Comparison of ENCODE assay signal across 8 cellular contexts in the genomic region with DNA sequence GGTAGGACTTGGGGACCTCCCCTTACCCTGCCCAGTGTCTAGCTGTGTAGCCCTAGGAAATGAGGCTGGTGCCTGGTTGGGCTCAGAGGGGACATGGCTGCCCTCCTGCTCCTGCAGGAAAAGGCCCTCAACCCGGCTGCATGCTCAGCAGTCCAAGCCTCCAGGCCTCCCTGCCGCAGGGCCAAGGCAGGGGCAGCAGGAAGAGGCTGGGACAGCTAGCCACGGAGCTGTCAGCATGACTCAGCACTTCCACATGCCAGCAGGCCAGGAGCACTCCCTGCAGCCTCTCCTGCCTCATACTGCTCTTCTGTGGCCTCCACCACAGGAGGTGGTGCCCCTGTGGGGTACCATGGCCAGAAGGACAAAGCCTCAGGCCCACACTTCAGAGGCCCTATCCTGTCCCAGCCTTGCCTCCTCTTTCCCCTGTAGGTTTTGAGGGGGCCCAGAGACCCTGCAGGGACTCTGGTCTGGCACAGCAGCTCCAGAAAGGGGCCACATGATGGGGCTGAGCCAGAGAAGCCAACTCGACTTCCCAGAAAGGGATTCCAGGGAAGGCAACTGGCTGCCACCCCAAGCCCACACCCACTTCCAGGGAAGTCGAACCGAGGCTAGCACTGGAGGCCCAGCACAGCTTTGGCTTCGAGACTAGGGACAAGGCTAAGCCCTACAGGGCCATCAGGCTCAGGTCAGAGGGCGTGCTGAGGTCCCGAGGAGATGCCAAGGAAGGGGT. TPM values are rescaled to one million over a fixed set of nuclear protein-coding genes. Genes with fewer than 3 reads are reported as not detected.
DNase-seq lines count a peak whose midpoint lies in the region; ATAC-seq and TF ChIP-seq lines count a peak whose summit lies in the region.

No MANE protein-coding gene starts in this region.

- peaks cover 64% of the 10 kb centered on the region for H3K36me3 Mint-ChIP-seq in brain
- H3K36me3 Mint-ChIP-seq in stimulated activated effector memory CD8-positive, alpha-beta T cell treated with anti-CD3 and anti-CD28 coated beads, Interleukin-12 subunit alpha, Interleukin-12 subunit beta, amount 100 ng/mL, for 72 hours: peaks cover 82% of the 10 kb centered on the region

- peak; percentile 86 for DNase-seq in COLO829 (ENCODE audit: low spot score)
- DNase-seq in NCI-H226: peak; percentile 68
- peak; percentile 73 for DNase-seq in iPS-NIHi11 (ENCODE audit: low spot score)
- no peak for DNase-seq in stimulated activated effector memory CD8-positive, alpha-beta T cell treated with anti-CD3 and anti-CD28 coated beads, Interleukin-12 subunit alpha, Interleukin-12 subunit beta, amount 100 ng/mL, for 72 hours (ENCODE audit: low spot score in 2 of 2)
- DNase-seq in KG1 (lab: John Stamatoyannopoulos, UW): no peak
- no peak for DNase-seq in NCI-H2081 (lab: John Stamatoyannopoulos, UW)

- TF ChIP-seq CTCF in brain (conservative IDR thresholded peaks at IDR 0.05): no peak

- no peaks in the 10 kb centered on the region for H3K9me3 Mint-ChIP-seq in brain
- no peaks in the 10 kb centered on the region for H3K9me3 Mint-ChIP-seq in stimulated activated effector memory CD8-positive, alpha-beta T cell treated with anti-CD3 and anti-CD28 coated beads, Interleukin-12 subunit alpha, Interleukin-12 subunit beta, amount 100 ng/mL, for 72 hours

- peak overlapping the region in 4 of 5 experiments; percentile 26 to 89 (median 38) for H3K27ac Mint-ChIP-seq in brain
- peak overlapping the region; percentile 87 for H3K27ac Mint-ChIP-seq in stimulated activated effector memory CD8-positive, alpha-beta T cell treated with anti-CD3 and anti-CD28 coated beads, Interleukin-12 subunit alpha, Interleukin-12 subunit beta, amount 100 ng/mL, for 72 hours

- peak; percentile 44 for ATAC-seq in stimulated activated effector memory CD8-positive, alpha-beta T cell treated with anti-CD3 and anti-CD28 coated beads, Interleukin-12 subunit alpha, Interleukin-12 subunit beta, amount 100 ng/mL, for 72 hours
- ATAC-seq in HG02798 (IDR thresholded peaks at IDR 0.05; ENCODE audit: poor library complexity, unreplicated experiment): no peak

- H3K4me1 Mint-ChIP-seq in brain: peaks cover 32% of the 10 kb centered on the region
- H3K4me1 Mint-ChIP-seq in stimulated activated effector memory CD8-positive, alpha-beta T cell treated with anti-CD3 and anti-CD28 coated beads, Interleukin-12 subunit alpha, Interleukin-12 subunit beta, amount 100 ng/mL, for 72 hours: peaks cover 10% of the 10 kb centered on the region

- no peak overlapping the region for H3K4me3 Mint-ChIP-seq in brain
- no peak overlapping the region for H3K4me3 Mint-ChIP-seq in stimulated activated effector memory CD8-positive, alpha-beta T cell treated with anti-CD3 and anti-CD28 coated beads, Interleukin-12 subunit alpha, Interleukin-12 subunit beta, amount 100 ng/mL, for 72 hours

- H3K27me3 Mint-ChIP-seq in brain: no peaks in the 10 kb centered on the region

RNA-seq across cellular contexts. Expression of gene TKT, which starts 19.5 kb away (rescaled TPM):
- 199 TPM for polyA plus RNA-seq in brain (ENCODE audit: insufficient read depth, low read depth, low replicate concordance)

Comparison
In these comparisons a context has a peak if more than half of its experiments do, and no peak if none do; other contexts are left out.
1. DNase-seq: peak in COLO829 (single experiment), NCI-H226 (single experiment) and iPS-NIHi11 (single experiment); none in stimulated activated effector memory CD8-positive, alpha-beta T cell treated with anti-CD3 and anti-CD28 coated beads, Interleukin-12 subunit alpha, Interleukin-12 subunit beta, amount 100 ng/mL, for 72 hours (0 of 2), KG1 (single experiment) and NCI-H2081 (0 of 2).